Comparison of ENCODE assay signal across 26 cellular contexts in genomic region chr6:148263961-148264360, GRCh38.
DNase-seq lines count a peak whose midpoint lies in the region; ATAC-seq, FAIRE-seq and TF ChIP-seq lines count a peak whose summit lies in the region.
"Had no signal": no experiment of that assay in that cellular context is flagged by ENCODE, and none has a peak within 500 bp of the region (broad histone marks: within the 10 kb centered on the region; RNA-seq: fewer than 3 reads in every experiment).

No MANE protein-coding gene starts in this region.

- H4K5ac ChIP-seq in mesendoderm (ENCODE audit: low read length) = no peak overlapping the region

- no peaks in the 10 kb centered on the region for H3K79me1 ChIP-seq in mesendoderm (ENCODE audit: low read length)

- peaks cover 24% of the 10 kb centered on the region for H3K4me1 Mint-ChIP-seq in MCF 10A (ENCODE audit: insufficient read depth, unreplicated experiment)

- no peak overlapping the region for H3K4me3 Mint-ChIP-seq in MCF 10A (ENCODE audit: unreplicated experiment)
- H3K4me3 Mint-ChIP-seq: CD4-positive, alpha-beta T cell; H9; HFFc6 had no signal

- H2BK5ac ChIP-seq in mesendoderm (ENCODE audit: low read length) = no peak overlapping the region

- no TSS peak for BruUV-seq in MCF 10A (replicated peaks; lab: Mats Ljungman, UMichigan)
- BruUV-seq in mammary epithelial cell (replicated peaks; lab: Mats Ljungman, UMichigan) = no TSS peak

- CTCF ChIA-PET in MCF 10A (lab: Yijun Ruan, JAX) (interaction anchor here (0.6 to 2.5 kb wide), 12 partner anchors 12 to 245 kb away, joined by 3 to 10 read pairs (median 4); no protein-coding TSS in a partner anchor), mammary epithelial cell (lab: Charles Lee; ENCODE audit: low non-redundant PET) (no interaction called here)

- TF ChIP-seq POLR2A in breast epithelium (IDR thresholded peaks at IDR 0.05) (no peak), body of pancreas (IDR thresholded peaks at IDR 0.05) (no peak)

- no peak overlapping the region for H3K27ac Mint-ChIP-seq in MCF 10A (ENCODE audit: low read depth, unreplicated experiment)
- H3K27ac Mint-ChIP-seq: CD4-positive, alpha-beta T cell; H9; HFFc6 had no signal

- H3K9me3 Mint-ChIP-seq in MCF 10A (ENCODE audit: unreplicated experiment) = no peaks in the 10 kb centered on the region
- H3K9me3 Mint-ChIP-seq: CD4-positive, alpha-beta T cell; H9; HFFc6 had no signal

- H3K56ac ChIP-seq in mesendoderm (ENCODE audit: low read length) = no peak overlapping the region

- no peaks in the 10 kb centered on the region for H4K20me1 ChIP-seq in mammary epithelial cell (ENCODE audit: insufficient read depth, low read length)
- no peaks in the 10 kb centered on the region for H4K20me1 ChIP-seq in keratinocyte (ENCODE audit: control insufficient read depth, extremely low read depth, insufficient read depth, low read length)
- H4K20me1 ChIP-seq: BLaER1 had no signal

- no peak overlapping the region for H2BK120ac ChIP-seq in mesendoderm (ENCODE audit: low read depth, low read length)

- TF ChIP-seq CTCF in breast epithelium (IDR thresholded peaks at IDR 0.05) (no peak), MCF 10A (IDR thresholded peaks at IDR 0.05; ENCODE audit: unreplicated experiment) (no peak), mammary epithelial cell (conservative IDR thresholded peaks at IDR 0.05 in 1 of 2, IDR thresholded peaks at IDR 0.05 in 1 of 2; ENCODE audit: extremely low read depth in 1 of 2, insufficient read depth in 1 of 2, low read depth in 1 of 2, low read length in 2 of 2) (no peak), keratinocyte (optimal IDR thresholded peaks at IDR 0.05 in 1 of 3, IDR thresholded peaks at IDR 0.05 in 1 of 3, conservative IDR thresholded peaks at IDR 0.05 in 1 of 3; ENCODE audit: extremely low read depth in 1 of 3, insufficient read depth in 2 of 3, low read length in 3 of 3) (no peak), body of pancreas (IDR thresholded peaks at IDR 0.05) (no peak)

- H3K4me2 ChIP-seq in mammary epithelial cell (ENCODE audit: insufficient read depth, low read depth, low read length) (peak overlapping the region; percentile 68), keratinocyte (ENCODE audit: control insufficient read depth, extremely low read depth, insufficient read depth, low read depth, low read length) (peak overlapping the region; percentile 69), mesendoderm (ENCODE audit: low read length) (no peak overlapping the region)
- H3K4me2 ChIP-seq: BLaER1 had no signal

- H3K9me1 ChIP-seq in keratinocyte (ENCODE audit: control insufficient read depth, extremely low read depth, insufficient read depth, low read length) = no peaks in the 10 kb centered on the region

- H3K9me3 ChIP-seq in breast epithelium (no peaks in the 10 kb centered on the region), mammary epithelial cell (replicated peaks; ENCODE audit: insufficient read depth, low read length) (no peaks in the 10 kb centered on the region), keratinocyte (ENCODE audit: control insufficient read depth, low read depth, low read length) (no peaks in the 10 kb centered on the region), body of pancreas (no peaks in the 10 kb centered on the region)
- H3K9me3 ChIP-seq: BLaER1 had no signal

- in situ Hi-C loops in mammary epithelial cell (cut with MboI; ENCODE audit: low sequenced_read_pairs in 2 of 2) = loop anchor here (10.0 to 25.0 kb wide), 2 partner anchors 198 to 201 kb away; no protein-coding TSS in a partner anchor

- peak overlapping the region; percentile 71 to 85 for H3K27ac ChIP-seq in breast epithelium
- no peak overlapping the region for H3K27ac ChIP-seq in mammary epithelial cell (ENCODE audit: insufficient read depth, low read depth, low read length)
- no peak overlapping the region for H3K27ac ChIP-seq in keratinocyte (ENCODE audit: control insufficient read depth, insufficient read depth, low read length)
- no peak overlapping the region for H3K27ac ChIP-seq in mesendoderm (ENCODE audit: low read depth, low read length)
- no peak overlapping the region for H3K27ac ChIP-seq in body of pancreas
- H3K27ac ChIP-seq: 22Rv1, BLaER1, GM23248 had no signal

- POLR2A ChIA-PET in MCF 10A (lab: Yijun Ruan, JAX) = interaction anchor here (0.6 to 2.9 kb wide), 12 partner anchors 66 to 252 kb away, joined by 3 to 13 read pairs (median 4); partner anchors contain the start of gene SASH1

- no peak for FAIRE-seq in keratinocyte (lab: Jason Lieb, UNC)
- FAIRE-seq: GM12878 had no signal

- H3K9ac ChIP-seq in mammary epithelial cell (ENCODE audit: insufficient read depth, low read length) (no peak overlapping the region), keratinocyte (ENCODE audit: control insufficient read depth, extremely low read depth, insufficient read depth, low read length) (no peak overlapping the region), mesendoderm (ENCODE audit: low read length) (no peak overlapping the region)
- H3K9ac ChIP-seq: BLaER1, GM23248 had no signal

- WGBS in mammary epithelial cell (ENCODE audit: low coverage, missing lambda C conversion rate) = 68% methylated on average over 4 of the region's 5 CpGs
- no CpG with 5 or more reads among the region's 5 CpGs for WGBS in mesendoderm (ENCODE audit: extremely low coverage, insufficient coverage, low lambda C conversion rate)
- 54 to 57% methylated on average over 5 of the region's 5 CpGs for WGBS in body of pancreas, 2 donors

- DNase-seq in breast epithelium (ENCODE audit: low spot score in 2 of 2) (no peak), MCF 10A (ENCODE audit: unreplicated experiment) (no peak), mammary epithelial cell (no peak), keratinocyte (ENCODE audit: low read depth, low spot score) (no peak), mesendoderm (no peak), body of pancreas (no peak)
- DNase-seq in stimulated activated CD4-positive, alpha-beta T cell treated with anti-CD3 and anti-CD28 coated beads, Interleukin-2, amount 100 ng/mL, for 48 hours = no peak
- DNase-seq: ACHN; CD4-positive, alpha-beta T cell; COR-L47; DMS 273 treated with DMSO at 0.1 percent for 48 hours; DND-41; GM23248; H9; HFFc6; KG1; NCI-H1105 treated with DMSO at 0.1 percent for 48 hours; NCI-H2029 treated with DMSO at 0.1 percent for 48 hours; NCI-H2171; NCI-H526; OCI-M1; Right ventricle myocardium superior had no signal

- H3K4me1 ChIP-seq in breast epithelium (no peaks in the 10 kb centered on the region), mammary epithelial cell (ENCODE audit: insufficient read depth, low read length) (peaks cover 29% of the 10 kb centered on the region), keratinocyte (ENCODE audit: control insufficient read depth, extremely low read depth, insufficient read depth, low read length) (peaks cover 42% of the 10 kb centered on the region), mesendoderm (ENCODE audit: control insufficient read depth, low read depth, low read length) (no peaks in the 10 kb centered on the region), body of pancreas (peaks cover 16% of the 10 kb centered on the region)
- H3K4me1 ChIP-seq: BLaER1 had no signal

- H3K4me3 ChIP-seq in breast epithelium (no peak overlapping the region), mammary epithelial cell (replicated peaks in 1 of 3; ENCODE audit: insufficient read depth in 1 of 3, low read depth in 2 of 3, low read length in 3 of 3) (no peak overlapping the region), keratinocyte (ENCODE audit: control insufficient read depth in 2 of 3, extremely low read depth in 1 of 3, insufficient read depth in 2 of 3, low read depth in 1 of 3, low read length in 3 of 3) (no peak overlapping the region), mesendoderm (ENCODE audit: low read length) (no peak overlapping the region), body of pancreas (no peak overlapping the region)
- H3K4me3 ChIP-seq: BLaER1, GM12878, GM23248 had no signal

- H3K23ac ChIP-seq in mesendoderm (ENCODE audit: low read length) = no peak overlapping the region

- H3K27me3 Mint-ChIP-seq in MCF 10A (ENCODE audit: insufficient read depth, unreplicated experiment) = no peaks in the 10 kb centered on the region

- no peak overlapping the region for H3K18ac ChIP-seq in mesendoderm (ENCODE audit: low read length)

- dilution Hi-C loops in mammary epithelial cell (cut with HindIII; ENCODE audit: low sequenced_read_pairs) = loop anchor here (5.0 kb wide), 1 partner anchor 48 kb away; no protein-coding TSS in a partner anchor
- dilution Hi-C loops in keratinocyte (cut with MboI; ENCODE audit: extremely low pct_ligation_motif_present, low sequenced_read_pairs) = no loop called here

- intact Hi-C loops in breast epithelium (cut with DNase I; ENCODE audit: low total_unique reads) (no loop called here), MCF 10A (cut with micrococcal nuclease) (no loop called here), mammary epithelial cell (cut with micrococcal nuclease) (loop anchor here (2.0 kb wide), 1 partner anchor 79 kb away; the partner anchor contains the start of gene SASH1), body of pancreas (cut with DNase I) (no loop called here)

- no peak overlapping the region for H4K8ac ChIP-seq in mesendoderm (ENCODE audit: low read depth, low read length)

- ATAC-seq in GM19351 (IDR thresholded peaks at IDR 0.05; ENCODE audit: unreplicated experiment) (no peak), body of pancreas (no peak)
- ATAC-seq: GM12878 had no signal

- H2AFZ ChIP-seq in mammary epithelial cell (ENCODE audit: low read depth, low read length) (peak overlapping the region; percentile 60), keratinocyte (ENCODE audit: control insufficient read depth, low read length) (peak overlapping the region; percentile 21)
- H2AFZ ChIP-seq: GM23248 had no signal

- H2AK5ac ChIP-seq in mesendoderm (ENCODE audit: low read length) = no peak overlapping the region

- H2BK15ac ChIP-seq in mesendoderm (replicated peaks; ENCODE audit: low read depth) = no peak overlapping the region

- H3K36me3 ChIP-seq in breast epithelium (no peaks in the 10 kb centered on the region), mammary epithelial cell (ENCODE audit: insufficient read depth, low read length) (no peaks in the 10 kb centered on the region), keratinocyte (ENCODE audit: control insufficient read depth in 2 of 2, extremely low read depth in 1 of 2, insufficient read depth in 2 of 2, low read length in 2 of 2) (no peaks in the 10 kb centered on the region), mesendoderm (ENCODE audit: control insufficient read depth, insufficient read depth, low read length) (no peaks in the 10 kb centered on the region), body of pancreas (replicated peaks in 1 of 2; ENCODE audit: insufficient read depth in 1 of 2, low read depth in 2 of 2) (no peaks in the 10 kb centered on the region)
- H3K36me3 ChIP-seq: BLaER1 had no signal

- H3K4ac ChIP-seq in mesendoderm (ENCODE audit: low read depth, low read length) = no peak overlapping the region

- H3K36me3 Mint-ChIP-seq in MCF 10A (ENCODE audit: insufficient read depth, unreplicated experiment) = no peaks in the 10 kb centered on the region

- no peaks in the 10 kb centered on the region for H3K79me2 ChIP-seq in mammary epithelial cell (ENCODE audit: insufficient read depth, low read length)
- no peaks in the 10 kb centered on the region for H3K79me2 ChIP-seq in keratinocyte (ENCODE audit: control insufficient read depth, insufficient read depth, low read length)
- no peaks in the 10 kb centered on the region for H3K79me2 ChIP-seq in mesendoderm (ENCODE audit: control insufficient read depth, insufficient read depth, low read length)

- H3K27me3 ChIP-seq in breast epithelium (no peaks in the 10 kb centered on the region), mammary epithelial cell (ENCODE audit: insufficient read depth, low read length) (no peaks in the 10 kb centered on the region), keratinocyte (ENCODE audit: control insufficient read depth, extremely low read depth, insufficient read depth, low read length) (no peaks in the 10 kb centered on the region), mesendoderm (ENCODE audit: insufficient read depth, low read length, poor library complexity) (no peaks in the 10 kb centered on the region), body of pancreas (no peaks in the 10 kb centered on the region)
- H3K27me3 ChIP-seq: BLaER1 had no signal

Comparison
In these comparisons a context has a peak if more than half of its experiments do, and no peak if none do; other contexts are left out.
1. H3K27ac ChIP-seq: peak in breast epithelium (2 of 2); none in mammary epithelial cell (single experiment), keratinocyte (single experiment), mesendoderm (single experiment) and body of pancreas (0 of 4).